ENCODE assay signal across 19 cellular contexts in genomic region chr13:91409661-91410060, GRCh38.
"Had no signal": no experiment of that assay in that cellular context is flagged by ENCODE, and none has a peak within 500 bp of the region (broad histone marks: within the 10 kb centered on the region; RNA-seq: fewer than 3 reads in every experiment).

No MANE protein-coding gene starts in this region.

- ATAC-seq: HepG2 had no signal

- DNase-seq: IMR-90, Karpas-422, KG1, MG63, NCI-H1092, NCI-H1105 treated with DMSO at 0.1 percent for 48 hours, NCI-H1417 treated with DMSO at 0.1 percent for 48 hours, NCI-H146, NCI-H1694 treated with DMSO at 0.1 percent for 48 hours, NCI-H1930, NCI-H2081, NCI-H2107, NCI-H2227 treated with DMSO at 0.1 percent for 48 hours, NCI-H446, NCI-H510A, Right ventricle myocardium superior, RPMI8226, SIG-M5 had no signal
